ENCODE assay signal across 2 cellular contexts in genomic region chr17:50018909-50019308, GRCh38.
TF ChIP-seq lines count a peak whose summit lies in the region.

No MANE protein-coding gene starts in this region.

TF ChIP-seq in SK-N-SH treated with all-trans-retinoic acid at 6 μM for 48 hours, 23 proteins besides CTCF, POLR2A, EP300 and RAD21 (continued from another document):
- no peak for TF ChIP-seq POU6F1 (CRISPR knock-in tag; IDR thresholded peaks at IDR 0.05; ENCODE audit: borderline replicate concordance, low read depth)
- TF ChIP-seq GLIS3 (CRISPR knock-in tag; IDR thresholded peaks at IDR 0.05), result no peak
- TF ChIP-seq TOX (CRISPR knock-in tag; IDR thresholded peaks at IDR 0.05; ENCODE audit: borderline replicate concordance), result no peak

TF ChIP-seq in SK-N-SH, 30 proteins besides CTCF, POLR2A, EP300 and RAD21 (continued from another document):
- no peak for TF ChIP-seq IRF3 (IDR thresholded peaks at IDR 0.05; ENCODE audit: low read depth, low read length)
- no peak for TF ChIP-seq NFIC (IDR thresholded peaks at IDR 0.05; ENCODE audit: borderline replicate concordance)
- no peak for TF ChIP-seq SMC3 (IDR thresholded peaks at IDR 0.05; ENCODE audit: low read depth, low read length)
- no peak for TF ChIP-seq ELF1 (IDR thresholded peaks at IDR 0.05)
- no peak for TF ChIP-seq ZBTB33 (IDR thresholded peaks at IDR 0.05; ENCODE audit: borderline replicate concordance, low read depth)
- TF ChIP-seq RCOR1 (IDR thresholded peaks at IDR 0.05; ENCODE audit: low read length), result no peak
- no peak for TF ChIP-seq TEAD4 (IDR thresholded peaks at IDR 0.05; ENCODE audit: borderline replicate concordance, insufficient read depth)
- no peak for TF ChIP-seq EZH2phosphoT487 (IDR thresholded peaks at IDR 0.05; ENCODE audit: borderline replicate concordance, low read depth)
- TF ChIP-seq YY1 (IDR thresholded peaks at IDR 0.05; ENCODE audit: low read depth), result no peak
- TF ChIP-seq TAF1 (IDR thresholded peaks at IDR 0.05; ENCODE audit: borderline replicate concordance, low read depth, low read length), result no peak
- TF ChIP-seq GABPA (IDR thresholded peaks at IDR 0.05; ENCODE audit: low read depth), result no peak
- TF ChIP-seq TCF12 (IDR thresholded peaks at IDR 0.05), result no peak
